1 cellular context compared by ENCODE assay signal in genomic region chr20:37265152-37265551, GRCh38.
TF ChIP-seq lines count a peak whose summit lies in the region.

No MANE protein-coding gene starts in this region.

TF ChIP-seq in GM12878, 131 proteins besides CTCF, POLR2A, EP300 and RAD21 (continued from another document and continues in another):
- TF ChIP-seq E2F8 (IDR thresholded peaks at IDR 0.05; ENCODE audit: low read depth, partially characterized antibody) (no peak), DPF2 (IDR thresholded peaks at IDR 0.05) (no peak), HCFC1 (IDR thresholded peaks at IDR 0.05; ENCODE audit: low read length) (no peak), YY1 (IDR thresholded peaks at IDR 0.05; ENCODE audit: low read depth, low read length) (no peak), NBN (IDR thresholded peaks at IDR 0.05) (peak; percentile 38; the same call in 1 of the 2 replicates), ZNF207 (IDR thresholded peaks at IDR 0.05; ENCODE audit: borderline replicate concordance) (no peak), SIN3A (IDR thresholded peaks at IDR 0.05; ENCODE audit: low read depth, low read length) (no peak), BACH1 (IDR thresholded peaks at IDR 0.05; ENCODE audit: borderline replicate concordance) (no peak), RCOR1 (conservative IDR thresholded peaks at IDR 0.05; ENCODE audit: low read depth, low read length) (no peak), TCF12 (IDR thresholded peaks at IDR 0.05; ENCODE audit: low read depth, low read length) (no peak), NR2F1 (conservative IDR thresholded peaks at IDR 0.05) (no peak), SMAD5 (IDR thresholded peaks at IDR 0.05; ENCODE audit: low read depth) (no peak), RELA (IDR thresholded peaks at IDR 0.05; ENCODE audit: borderline replicate concordance, partially characterized antibody) (no peak), GABPA (IDR thresholded peaks at IDR 0.05; ENCODE audit: low read depth) (no peak), POU2F2 (IDR thresholded peaks at IDR 0.05; ENCODE audit: borderline replicate concordance, low read depth, low read length) (0 out of 3 replicates have a peak, but pooled peaks have one; percentile 19), SUPT20H (IDR thresholded peaks at IDR 0.05; ENCODE audit: borderline replicate concordance, control insufficient read depth, low read depth, low read length) (no peak), USF1 (IDR thresholded peaks at IDR 0.05; ENCODE audit: borderline replicate concordance, extremely low read length, insufficient read depth, low read depth, low read length) (no peak), ZNF687 (IDR thresholded peaks at IDR 0.05) (no peak), ETV6 (conservative IDR thresholded peaks at IDR 0.05 in 1 of 2, IDR thresholded peaks at IDR 0.05 in 1 of 2; ENCODE audit: borderline replicate concordance in 1 of 2, low read depth in 1 of 2) (peak in 1 of 2 experiments; percentile 83; a peak in 2 of 4 replicates), BMI1 (IDR thresholded peaks at IDR 0.05; ENCODE audit: borderline replicate concordance) (no peak), KAT2A (conservative IDR thresholded peaks at IDR 0.05; ENCODE audit: control insufficient read depth, low read depth, low read length) (no peak), ZNF24 (IDR thresholded peaks at IDR 0.05) (peak; percentile 71; the same call in 1 of the 2 replicates), POLR2AphosphoS2 (IDR thresholded peaks at IDR 0.05; ENCODE audit: low read depth, low read length) (no peak), ATF7 (IDR thresholded peaks at IDR 0.05; ENCODE audit: low read depth) (peak; percentile 53), NFYA (IDR thresholded peaks at IDR 0.05; ENCODE audit: borderline replicate concordance, low read depth, low read length) (no peak), MTA3 (IDR thresholded peaks at IDR 0.05; ENCODE audit: borderline replicate concordance, low read length) (no peak), IRF5 (IDR thresholded peaks at IDR 0.05; ENCODE audit: borderline replicate concordance) (no peak), BCL11A (IDR thresholded peaks at IDR 0.05; ENCODE audit: low read depth, low read length) (0 out of 2 replicates have a peak, but pooled peaks have one; percentile 30), RUNX3 (IDR thresholded peaks at IDR 0.05; ENCODE audit: low read length) (peak; percentile 84), IKZF2 (IDR thresholded peaks at IDR 0.05) (peak; percentile 56 to 66; a peak in 3 of 4 replicates), TCF3 (IDR thresholded peaks at IDR 0.05; ENCODE audit: borderline replicate concordance, insufficient read depth, low read depth, low read length) (no peak), SKIL (IDR thresholded peaks at IDR 0.05; ENCODE audit: low read depth, poor library complexity, severe bottlenecking) (peak; percentile 38), NFXL1 (IDR thresholded peaks at IDR 0.05; ENCODE audit: borderline replicate concordance) (no peak), IKZF1 (conservative IDR thresholded peaks at IDR 0.05) (peak; percentile 47), SMAD1 (IDR thresholded peaks at IDR 0.05; ENCODE audit: low read depth, partially characterized antibody) (no peak), HDGF (IDR thresholded peaks at IDR 0.05) (no peak), POLR2AphosphoS5 (IDR thresholded peaks at IDR 0.05; ENCODE audit: low read length) (no peak), FOXM1 (IDR thresholded peaks at IDR 0.05; ENCODE audit: low read depth, low read length) (no peak), TARDBP (IDR thresholded peaks at IDR 0.05; ENCODE audit: borderline replicate concordance) (no peak), JUNB (IDR thresholded peaks at IDR 0.05) (peak; percentile 33; the same call in 1 of the 2 replicates), RAD51 (IDR thresholded peaks at IDR 0.05) (no peak), LARP7 (IDR thresholded peaks at IDR 0.05) (no peak), CBX5 (IDR thresholded peaks at IDR 0.05; ENCODE audit: low read depth) (no peak)
- TF ChIP-seq, protein P1, sequence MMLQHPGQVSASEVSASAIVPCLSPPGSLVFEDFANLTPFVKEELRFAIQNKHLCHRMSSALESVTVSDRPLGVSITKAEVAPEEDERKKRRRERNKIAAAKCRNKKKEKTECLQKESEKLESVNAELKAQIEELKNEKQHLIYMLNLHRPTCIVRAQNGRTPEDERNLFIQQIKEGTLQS (IDR thresholded peaks at IDR 0.05; ENCODE audit: borderline replicate concordance, extremely low read depth, low read depth, low read length), result no peak
- TF ChIP-seq, protein P2, sequence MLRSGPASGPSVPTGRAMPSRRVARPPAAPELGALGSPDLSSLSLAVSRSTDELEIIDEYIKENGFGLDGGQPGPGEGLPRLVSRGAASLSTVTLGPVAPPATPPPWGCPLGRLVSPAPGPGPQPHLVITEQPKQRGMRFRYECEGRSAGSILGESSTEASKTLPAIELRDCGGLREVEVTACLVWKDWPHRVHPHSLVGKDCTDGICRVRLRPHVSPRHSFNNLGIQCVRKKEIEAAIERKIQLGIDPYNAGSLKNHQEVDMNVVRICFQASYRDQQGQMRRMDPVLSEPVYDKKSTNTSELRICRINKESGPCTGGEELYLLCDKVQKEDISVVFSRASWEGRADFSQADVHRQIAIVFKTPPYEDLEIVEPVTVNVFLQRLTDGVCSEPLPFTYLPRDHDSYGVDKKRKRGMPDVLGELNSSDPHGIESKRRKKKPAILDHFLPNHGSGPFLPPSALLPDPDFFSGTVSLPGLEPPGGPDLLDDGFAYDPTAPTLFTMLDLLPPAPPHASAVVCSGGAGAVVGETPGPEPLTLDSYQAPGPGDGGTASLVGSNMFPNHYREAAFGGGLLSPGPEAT (IDR thresholded peaks at IDR 0.05; ENCODE audit: low read depth), result no peak
- TF ChIP-seq, protein P3, sequence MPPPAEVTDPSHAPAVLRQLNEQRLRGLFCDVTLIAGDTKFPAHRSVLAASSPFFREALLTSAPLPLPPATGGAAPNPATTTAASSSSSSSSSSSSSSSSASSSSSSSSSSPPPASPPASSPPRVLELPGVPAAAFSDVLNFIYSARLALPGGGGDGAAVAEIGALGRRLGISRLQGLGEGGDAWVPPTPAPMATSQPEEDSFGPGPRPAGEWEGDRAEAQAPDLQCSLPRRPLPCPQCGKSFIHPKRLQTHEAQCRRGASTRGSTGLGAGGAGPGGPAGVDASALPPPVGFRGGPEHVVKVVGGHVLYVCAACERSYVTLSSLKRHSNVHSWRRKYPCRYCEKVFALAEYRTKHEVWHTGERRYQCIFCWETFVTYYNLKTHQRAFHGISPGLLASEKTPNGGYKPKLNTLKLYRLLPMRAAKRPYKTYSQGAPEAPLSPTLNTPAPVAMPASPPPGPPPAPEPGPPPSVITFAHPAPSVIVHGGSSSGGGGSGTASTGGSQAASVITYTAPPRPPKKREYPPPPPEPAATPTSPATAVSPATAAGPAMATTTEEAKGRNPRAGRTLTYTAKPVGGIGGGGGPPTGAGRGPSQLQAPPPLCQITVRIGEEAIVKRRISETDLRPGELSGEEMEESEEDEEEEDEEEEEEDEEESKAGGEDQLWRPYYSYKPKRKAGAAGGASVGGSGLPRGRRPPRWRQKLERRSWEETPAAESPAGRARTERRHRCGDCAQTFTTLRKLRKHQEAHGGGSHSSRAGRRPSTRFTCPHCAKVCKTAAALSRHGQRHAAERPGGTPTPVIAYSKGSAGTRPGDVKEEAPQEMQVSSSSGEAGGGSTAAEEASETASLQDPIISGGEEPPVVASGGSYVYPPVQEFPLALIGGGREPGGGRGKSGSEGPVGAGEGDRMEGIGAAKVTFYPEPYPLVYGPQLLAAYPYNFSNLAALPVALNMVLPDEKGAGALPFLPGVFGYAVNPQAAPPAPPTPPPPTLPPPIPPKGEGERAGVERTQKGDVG (CRISPR knock-in tag; IDR thresholded peaks at IDR 0.05), result no peak
- TF ChIP-seq, protein P4, sequence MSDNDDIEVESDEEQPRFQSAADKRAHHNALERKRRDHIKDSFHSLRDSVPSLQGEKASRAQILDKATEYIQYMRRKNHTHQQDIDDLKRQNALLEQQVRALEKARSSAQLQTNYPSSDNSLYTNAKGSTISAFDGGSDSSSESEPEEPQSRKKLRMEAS (IDR thresholded peaks at IDR 0.05; ENCODE audit: low read depth, low read length), result no peak
- TF ChIP-seq, protein P5, sequence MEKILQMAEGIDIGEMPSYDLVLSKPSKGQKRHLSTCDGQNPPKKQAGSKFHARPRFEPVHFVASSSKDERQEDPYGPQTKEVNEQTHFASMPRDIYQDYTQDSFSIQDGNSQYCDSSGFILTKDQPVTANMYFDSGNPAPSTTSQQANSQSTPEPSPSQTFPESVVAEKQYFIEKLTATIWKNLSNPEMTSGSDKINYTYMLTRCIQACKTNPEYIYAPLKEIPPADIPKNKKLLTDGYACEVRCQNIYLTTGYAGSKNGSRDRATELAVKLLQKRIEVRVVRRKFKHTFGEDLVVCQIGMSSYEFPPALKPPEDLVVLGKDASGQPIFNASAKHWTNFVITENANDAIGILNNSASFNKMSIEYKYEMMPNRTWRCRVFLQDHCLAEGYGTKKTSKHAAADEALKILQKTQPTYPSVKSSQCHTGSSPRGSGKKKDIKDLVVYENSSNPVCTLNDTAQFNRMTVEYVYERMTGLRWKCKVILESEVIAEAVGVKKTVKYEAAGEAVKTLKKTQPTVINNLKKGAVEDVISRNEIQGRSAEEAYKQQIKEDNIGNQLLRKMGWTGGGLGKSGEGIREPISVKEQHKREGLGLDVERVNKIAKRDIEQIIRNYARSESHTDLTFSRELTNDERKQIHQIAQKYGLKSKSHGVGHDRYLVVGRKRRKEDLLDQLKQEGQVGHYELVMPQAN (conservative IDR thresholded peaks at IDR 0.05), result no peak
